ENCODE assay signal across 8 cellular contexts in genomic region chr20:50285376-50286173, GRCh38.
DNase-seq lines count a peak whose midpoint lies in the region; TF ChIP-seq lines count a peak whose summit lies in the region.

No MANE protein-coding gene starts in this region.

- H3K27ac Mint-ChIP-seq in H9: peak overlapping the region in 2 of 3 experiments; percentile 62 to 78; a peak in 2 of 7 replicates
- peak overlapping the region; percentile 75 for H3K27ac Mint-ChIP-seq in activated T-helper 1 cell treated with anti-CD3 and anti-CD28 coated beads, Interleukin-12 subunit alpha, Interleukin-12 subunit beta, Interleukin-2, Interleukin-4 antibody, amounts not matched to agents 30 ng/mL and 10 ng/mL and 1 ng/mL, durations not matched to agents 14 hours and 24 hours and 36 hours

- H3K4me2 ChIP-seq in BLaER1 treated with 17β-estradiol and CSF1 and Interleukin-3, amounts not matched to agents 10 nM and 100 nM: peak overlapping the region; percentile 69 to 98 (median 91)
- no peak overlapping the region for H3K4me2 ChIP-seq in H9 (ENCODE audit: insufficient read depth, insufficient read length, low read length)

- TF ChIP-seq CTCF in H9 (conservative IDR thresholded peaks at IDR 0.05) (no peak), uterus (IDR thresholded peaks at IDR 0.05) (peak in 1 of 4 experiments; percentile 11)

- H4K8ac ChIP-seq in H9 (replicated peaks; ENCODE audit: insufficient read length, low read depth, low read length): no peak overlapping the region

- H2BK120ac ChIP-seq in H9 (ENCODE audit: low read depth, low read length, poor library complexity, severe bottlenecking): no peak overlapping the region

- peaks cover 0 to 14% (median 0%) of the 10 kb centered on the region in 11 experiments; a peak in 5 of 22 replicates for H4K20me1 ChIP-seq in BLaER1 treated with 17β-estradiol and CSF1 and Interleukin-3, amounts not matched to agents 10 nM and 100 nM
- no peaks in the 10 kb centered on the region for H4K20me1 ChIP-seq in H9 (ENCODE audit: control insufficient read depth, insufficient read depth, insufficient read length)

- peak overlapping the region; percentile 29 to 70 (median 56); a peak in 19 of 22 replicates for H3K9ac ChIP-seq in BLaER1 treated with 17β-estradiol and CSF1 and Interleukin-3, amounts not matched to agents 10 nM and 100 nM
- H3K9ac ChIP-seq in H9 (ENCODE audit: extremely low read depth, insufficient read length, low read length): no peak overlapping the region

- H3K79me2 ChIP-seq in H9 (ENCODE audit: insufficient read depth, low read length): no peaks in the 10 kb centered on the region

- H2AFZ ChIP-seq in H9 (ENCODE audit: low read length): no peak overlapping the region

- no peak overlapping the region for H3K4me3 Mint-ChIP-seq in H9
- H3K4me3 Mint-ChIP-seq in activated T-helper 1 cell treated with anti-CD3 and anti-CD28 coated beads, Interleukin-12 subunit alpha, Interleukin-12 subunit beta, Interleukin-2, Interleukin-4 antibody, amounts not matched to agents 30 ng/mL and 10 ng/mL and 1 ng/mL, durations not matched to agents 14 hours and 24 hours and 36 hours: peak overlapping the region; percentile 16

- no peak overlapping the region for H4K5ac ChIP-seq in H9 (ENCODE audit: insufficient read length, low read depth, low read length)

- no peaks in the 10 kb centered on the region for H3K79me1 ChIP-seq in H9 (ENCODE audit: insufficient read depth, low read depth, low read length, poor library complexity, severe bottlenecking)

- no peak overlapping the region for H2BK20ac ChIP-seq in H9 (ENCODE audit: low read depth, low read length, poor library complexity, severe bottlenecking)

- no peaks in the 10 kb centered on the region for H3K9me3 ChIP-seq in BLaER1 treated with 17β-estradiol and CSF1 and Interleukin-3, amounts not matched to agents 10 nM and 100 nM (replicated peaks in 1 of 11)
- H3K9me3 ChIP-seq in H9 (ENCODE audit: control insufficient read depth, low read depth, low read length) (no peaks in the 10 kb centered on the region), uterus (no peaks in the 10 kb centered on the region)

- DNase-seq in H9 (no peak), uterus (peak; percentile 74 to 78), SW 1271 (lab: John Stamatoyannopoulos, UW) (no peak), DMS 273 (lab: John Stamatoyannopoulos, UW; ENCODE audit: unreplicated experiment) (no peak)
- DNase-seq in activated T-helper 1 cell treated with anti-CD3 and anti-CD28 coated beads, Interleukin-12 subunit alpha, Interleukin-12 subunit beta, Interleukin-2, Interleukin-4 antibody, amounts not matched to agents 30 ng/mL and 10 ng/mL and 1 ng/mL, durations not matched to agents 14 hours and 24 hours and 36 hours (ENCODE audit: low spot score): no peak
- DNase-seq in effector CD8-positive, alpha-beta T cell (lab: John Stamatoyannopoulos, UW): no peak

- WGBS in H9 (ENCODE audit: extremely low coverage, insufficient read length, low lambda C conversion rate): no CpG with 5 or more reads among the region's 21 CpGs

- no peak overlapping the region; the same call in 1 of the 2 replicates for H3K14ac ChIP-seq in H9 (ENCODE audit: insufficient read depth, low read length)

- H2AK5ac ChIP-seq in H9 (ENCODE audit: insufficient read length, low read length): no peak overlapping the region

- H2BK15ac ChIP-seq in H9 (ENCODE audit: low read depth, low read length): no peak overlapping the region

- no peak overlapping the region for H4K91ac ChIP-seq in H9 (ENCODE audit: insufficient read length, low read depth, low read length)

- H3T11ph ChIP-seq in H9 (ENCODE audit: low read length): no peak overlapping the region

- no peak overlapping the region for H2BK12ac ChIP-seq in H9 (ENCODE audit: insufficient read length, low read depth, low read length)

- H3K4ac ChIP-seq in H9 (ENCODE audit: low read depth, low read length): no peak overlapping the region

- H2BK5ac ChIP-seq in H9 (ENCODE audit: insufficient read length, low read length): no peak overlapping the region

- no peaks in the 10 kb centered on the region for H3K36me3 Mint-ChIP-seq in H9 (ENCODE audit: insufficient read depth in 1 of 3, low read depth in 3 of 3)
- H3K36me3 Mint-ChIP-seq in activated T-helper 1 cell treated with anti-CD3 and anti-CD28 coated beads, Interleukin-12 subunit alpha, Interleukin-12 subunit beta, Interleukin-2, Interleukin-4 antibody, amounts not matched to agents 30 ng/mL and 10 ng/mL and 1 ng/mL, durations not matched to agents 14 hours and 24 hours and 36 hours (ENCODE audit: low read depth): no peaks in the 10 kb centered on the region

- no peak overlapping the region for H3K18ac ChIP-seq in H9 (ENCODE audit: insufficient read length, low read depth, low read length)

- intact Hi-C loops in activated T-helper 1 cell treated with anti-CD3 and anti-CD28 coated beads, Interleukin-12 subunit alpha, Interleukin-12 subunit beta, Interleukin-2, Interleukin-4 antibody, amounts not matched to agents 30 ng/mL and 10 ng/mL and 1 ng/mL, durations not matched to agents 14 hours and 24 hours and 36 hours (cut with micrococcal nuclease): loop anchor here (1.0 to 5.0 kb wide), 5 partner anchors 54 to 225 kb away; partner anchors contain the start of genes CEBPB and PTPN1
- intact Hi-C loops in uterus (cut with DNase I; ENCODE audit: low total_unique reads): loop anchor here (10.0 kb wide), 1 partner anchor 91 kb away; the partner anchor contains the start of gene CEBPB

- H3K9me3 Mint-ChIP-seq in H9: no peaks in the 10 kb centered on the region; a peak in 1 of 5 replicates
- H3K9me3 Mint-ChIP-seq in activated T-helper 1 cell treated with anti-CD3 and anti-CD28 coated beads, Interleukin-12 subunit alpha, Interleukin-12 subunit beta, Interleukin-2, Interleukin-4 antibody, amounts not matched to agents 30 ng/mL and 10 ng/mL and 1 ng/mL, durations not matched to agents 14 hours and 24 hours and 36 hours: no peaks in the 10 kb centered on the region

- TF ChIP-seq POLR2A in uterus (IDR thresholded peaks at IDR 0.05): peak in 1 of 2 donors; percentile 43

- H3K27ac ChIP-seq in BLaER1 treated with 17β-estradiol and CSF1 and Interleukin-3, amounts not matched to agents 10 nM and 100 nM: peak overlapping the region in 9 of 11 experiments; percentile 45 to 81 (median 69); a peak in 17 of 22 replicates
- H3K27ac ChIP-seq in H9 (ENCODE audit: insufficient read length, low read depth, low read length) (no peak overlapping the region), layer of hippocampus (ENCODE audit: low read depth, low read length) (peak overlapping the region; percentile 13), uterus (peak overlapping the region; percentile 98 to 99)

- H3K27me3 Mint-ChIP-seq in H9 (ENCODE audit: low read depth): peaks cover 13% of the 10 kb centered on the region
- H3K27me3 Mint-ChIP-seq in activated T-helper 1 cell treated with anti-CD3 and anti-CD28 coated beads, Interleukin-12 subunit alpha, Interleukin-12 subunit beta, Interleukin-2, Interleukin-4 antibody, amounts not matched to agents 30 ng/mL and 10 ng/mL and 1 ng/mL, durations not matched to agents 14 hours and 24 hours and 36 hours (ENCODE audit: insufficient read depth): peaks cover 6% of the 10 kb centered on the region

- no peaks in the 10 kb centered on the region for H3K23me2 ChIP-seq in H9 (ENCODE audit: insufficient read length, low read depth, low read length, poor library complexity, severe bottlenecking)

- no peak overlapping the region for H3K56ac ChIP-seq in H9 (ENCODE audit: insufficient read length, low read depth, low read length)

- no peak overlapping the region for H3K23ac ChIP-seq in H9 (ENCODE audit: insufficient read length, low read depth, low read length)

- peaks cover 36 to 65% (median 47%) of the 10 kb centered on the region in 10 experiments for H3K4me1 ChIP-seq in BLaER1 treated with 17β-estradiol and CSF1 and Interleukin-3, amounts not matched to agents 10 nM and 100 nM
- H3K4me1 ChIP-seq in H9 (ENCODE audit: insufficient read depth, low read length) (no peaks in the 10 kb centered on the region), uterus (peaks cover 27 to 30% of the 10 kb centered on the region in 2 donors)

- H3K4me1 Mint-ChIP-seq in H9: peaks cover 9 to 32% of the 10 kb centered on the region in 2 experiments
- peaks cover 31% of the 10 kb centered on the region for H3K4me1 Mint-ChIP-seq in activated T-helper 1 cell treated with anti-CD3 and anti-CD28 coated beads, Interleukin-12 subunit alpha, Interleukin-12 subunit beta, Interleukin-2, Interleukin-4 antibody, amounts not matched to agents 30 ng/mL and 10 ng/mL and 1 ng/mL, durations not matched to agents 14 hours and 24 hours and 36 hours (ENCODE audit: low read depth)

- no peaks in the 10 kb centered on the region for H3K36me3 ChIP-seq in BLaER1 treated with 17β-estradiol and CSF1 and Interleukin-3, amounts not matched to agents 10 nM and 100 nM
- H3K36me3 ChIP-seq in uterus: no peaks in the 10 kb centered on the region

- H3K27me3 ChIP-seq in BLaER1 treated with 17β-estradiol and CSF1 and Interleukin-3, amounts not matched to agents 10 nM and 100 nM: peaks cover 0 to 42% (median 7%) of the 10 kb centered on the region in 11 experiments; a peak in 13 of 22 replicates
- no peaks in the 10 kb centered on the region for H3K27me3 ChIP-seq in H9 (ENCODE audit: insufficient read depth, low read length)
- no peaks in the 10 kb centered on the region for H3K27me3 ChIP-seq in layer of hippocampus (ENCODE audit: control insufficient read depth, insufficient read depth, low read length)
- no peaks in the 10 kb centered on the region for H3K27me3 ChIP-seq in uterus

- peak overlapping the region in 6 of 10 experiments; percentile 7 to 44 (median 15); a peak in 8 of 20 replicates for H3K4me3 ChIP-seq in BLaER1 treated with 17β-estradiol and CSF1 and Interleukin-3, amounts not matched to agents 10 nM and 100 nM
- peak overlapping the region in 1 of 2 donors; percentile 6 for H3K4me3 ChIP-seq in uterus

Comparison
In these comparisons a context has a peak if more than half of its experiments do, and no peak if none do; other contexts are left out.
1. DNase-seq: peak in uterus (2 of 2); none in H9 (single experiment), activated T-helper 1 cell treated with anti-CD3 and anti-CD28 coated beads, Interleukin-12 subunit alpha, Interleukin-12 subunit beta, Interleukin-2, Interleukin-4 antibody, amounts not matched to agents 30 ng/mL and 10 ng/mL and 1 ng/mL, durations not matched to agents 14 hours and 24 hours and 36 hours (single experiment), effector CD8-positive, alpha-beta T cell (single experiment), SW 1271 (0 of 2) and DMS 273 (single experiment).